3 cellular contexts compared by ENCODE assay signal in the genomic region with DNA sequence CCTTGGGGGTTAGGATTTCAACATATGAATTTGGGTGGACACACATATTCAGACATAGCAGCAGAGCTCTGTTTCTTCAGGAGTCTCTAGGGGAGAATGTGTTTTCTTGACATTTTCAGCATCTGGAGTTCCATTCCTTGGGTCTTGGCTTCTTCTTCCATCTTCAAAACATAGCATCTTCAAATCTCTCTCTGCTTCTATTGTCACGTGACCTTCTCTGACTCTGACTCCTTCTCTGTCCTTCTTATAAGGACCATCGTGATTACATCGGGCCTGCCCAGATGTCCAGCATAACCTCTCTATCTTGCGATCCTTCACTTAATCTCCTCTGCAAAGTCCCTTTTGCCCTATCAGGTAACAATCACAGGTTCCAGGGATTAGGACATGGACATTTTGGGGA.
A peak's percentile ranks its signal among the peaks of the same experiment; 100 is the strongest.
TF ChIP-seq lines count a peak whose summit lies in the region.

No MANE protein-coding gene starts in this region.

TF ChIP-seq in A549, 52 proteins besides CTCF, POLR2A, EP300 and RAD21 (continued from another document):
- TF ChIP-seq, protein P1, sequence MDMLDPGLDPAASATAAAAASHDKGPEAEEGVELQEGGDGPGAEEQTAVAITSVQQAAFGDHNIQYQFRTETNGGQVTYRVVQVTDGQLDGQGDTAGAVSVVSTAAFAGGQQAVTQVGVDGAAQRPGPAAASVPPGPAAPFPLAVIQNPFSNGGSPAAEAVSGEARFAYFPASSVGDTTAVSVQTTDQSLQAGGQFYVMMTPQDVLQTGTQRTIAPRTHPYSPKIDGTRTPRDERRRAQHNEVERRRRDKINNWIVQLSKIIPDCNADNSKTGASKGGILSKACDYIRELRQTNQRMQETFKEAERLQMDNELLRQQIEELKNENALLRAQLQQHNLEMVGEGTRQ (IDR thresholded peaks at IDR 0.05) = peak; percentile 36
- no peak for TF ChIP-seq ZNF302 (CRISPR knock-in tag; IDR thresholded peaks at IDR 0.05)
TF ChIP-seq in A549: peak in this region for 1.

TF ChIP-seq in GM12878, 131 proteins besides CTCF, POLR2A, EP300 and RAD21 (continued from another document):
- TF ChIP-seq, protein P2, sequence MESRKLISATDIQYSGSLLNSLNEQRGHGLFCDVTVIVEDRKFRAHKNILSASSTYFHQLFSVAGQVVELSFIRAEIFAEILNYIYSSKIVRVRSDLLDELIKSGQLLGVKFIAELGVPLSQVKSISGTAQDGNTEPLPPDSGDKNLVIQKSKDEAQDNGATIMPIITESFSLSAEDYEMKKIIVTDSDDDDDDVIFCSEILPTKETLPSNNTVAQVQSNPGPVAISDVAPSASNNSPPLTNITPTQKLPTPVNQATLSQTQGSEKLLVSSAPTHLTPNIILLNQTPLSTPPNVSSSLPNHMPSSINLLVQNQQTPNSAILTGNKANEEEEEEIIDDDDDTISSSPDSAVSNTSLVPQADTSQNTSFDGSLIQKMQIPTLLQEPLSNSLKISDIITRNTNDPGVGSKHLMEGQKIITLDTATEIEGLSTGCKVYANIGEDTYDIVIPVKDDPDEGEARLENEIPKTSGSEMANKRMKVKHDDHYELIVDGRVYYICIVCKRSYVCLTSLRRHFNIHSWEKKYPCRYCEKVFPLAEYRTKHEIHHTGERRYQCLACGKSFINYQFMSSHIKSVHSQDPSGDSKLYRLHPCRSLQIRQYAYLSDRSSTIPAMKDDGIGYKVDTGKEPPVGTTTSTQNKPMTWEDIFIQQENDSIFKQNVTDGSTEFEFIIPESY (IDR thresholded peaks at IDR 0.05) = no peak

TF ChIP-seq in SK-N-SH treated with all-trans-retinoic acid at 6 μM for 48 hours, 23 proteins besides CTCF, POLR2A, EP300 and RAD21 (continued from another document):
- TF ChIP-seq, protein P3, sequence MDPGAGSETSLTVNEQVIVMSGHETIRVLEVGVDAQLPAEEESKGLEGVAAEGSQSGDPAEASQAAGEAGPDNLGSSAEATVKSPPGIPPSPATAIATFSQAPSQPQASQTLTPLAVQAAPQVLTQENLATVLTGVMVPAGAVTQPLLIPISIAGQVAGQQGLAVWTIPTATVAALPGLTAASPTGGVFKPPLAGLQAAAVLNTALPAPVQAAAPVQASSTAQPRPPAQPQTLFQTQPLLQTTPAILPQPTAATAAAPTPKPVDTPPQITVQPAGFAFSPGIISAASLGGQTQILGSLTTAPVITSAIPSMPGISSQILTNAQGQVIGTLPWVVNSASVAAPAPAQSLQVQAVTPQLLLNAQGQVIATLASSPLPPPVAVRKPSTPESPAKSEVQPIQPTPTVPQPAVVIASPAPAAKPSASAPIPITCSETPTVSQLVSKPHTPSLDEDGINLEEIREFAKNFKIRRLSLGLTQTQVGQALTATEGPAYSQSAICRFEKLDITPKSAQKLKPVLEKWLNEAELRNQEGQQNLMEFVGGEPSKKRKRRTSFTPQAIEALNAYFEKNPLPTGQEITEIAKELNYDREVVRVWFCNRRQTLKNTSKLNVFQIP (CRISPR knock-in tag; IDR thresholded peaks at IDR 0.05; ENCODE audit: borderline replicate concordance, low read depth) = no peak
- TF ChIP-seq, protein P4, sequence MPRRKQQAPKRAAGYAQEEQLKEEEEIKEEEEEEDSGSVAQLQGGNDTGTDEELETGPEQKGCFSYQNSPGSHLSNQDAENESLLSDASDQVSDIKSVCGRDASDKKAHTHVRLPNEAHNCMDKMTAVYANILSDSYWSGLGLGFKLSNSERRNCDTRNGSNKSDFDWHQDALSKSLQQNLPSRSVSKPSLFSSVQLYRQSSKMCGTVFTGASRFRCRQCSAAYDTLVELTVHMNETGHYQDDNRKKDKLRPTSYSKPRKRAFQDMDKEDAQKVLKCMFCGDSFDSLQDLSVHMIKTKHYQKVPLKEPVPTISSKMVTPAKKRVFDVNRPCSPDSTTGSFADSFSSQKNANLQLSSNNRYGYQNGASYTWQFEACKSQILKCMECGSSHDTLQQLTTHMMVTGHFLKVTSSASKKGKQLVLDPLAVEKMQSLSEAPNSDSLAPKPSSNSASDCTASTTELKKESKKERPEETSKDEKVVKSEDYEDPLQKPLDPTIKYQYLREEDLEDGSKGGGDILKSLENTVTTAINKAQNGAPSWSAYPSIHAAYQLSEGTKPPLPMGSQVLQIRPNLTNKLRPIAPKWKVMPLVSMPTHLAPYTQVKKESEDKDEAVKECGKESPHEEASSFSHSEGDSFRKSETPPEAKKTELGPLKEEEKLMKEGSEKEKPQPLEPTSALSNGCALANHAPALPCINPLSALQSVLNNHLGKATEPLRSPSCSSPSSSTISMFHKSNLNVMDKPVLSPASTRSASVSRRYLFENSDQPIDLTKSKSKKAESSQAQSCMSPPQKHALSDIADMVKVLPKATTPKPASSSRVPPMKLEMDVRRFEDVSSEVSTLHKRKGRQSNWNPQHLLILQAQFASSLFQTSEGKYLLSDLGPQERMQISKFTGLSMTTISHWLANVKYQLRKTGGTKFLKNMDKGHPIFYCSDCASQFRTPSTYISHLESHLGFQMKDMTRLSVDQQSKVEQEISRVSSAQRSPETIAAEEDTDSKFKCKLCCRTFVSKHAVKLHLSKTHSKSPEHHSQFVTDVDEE (CRISPR knock-in tag; IDR thresholded peaks at IDR 0.05) = no peak
- TF ChIP-seq, protein P5, sequence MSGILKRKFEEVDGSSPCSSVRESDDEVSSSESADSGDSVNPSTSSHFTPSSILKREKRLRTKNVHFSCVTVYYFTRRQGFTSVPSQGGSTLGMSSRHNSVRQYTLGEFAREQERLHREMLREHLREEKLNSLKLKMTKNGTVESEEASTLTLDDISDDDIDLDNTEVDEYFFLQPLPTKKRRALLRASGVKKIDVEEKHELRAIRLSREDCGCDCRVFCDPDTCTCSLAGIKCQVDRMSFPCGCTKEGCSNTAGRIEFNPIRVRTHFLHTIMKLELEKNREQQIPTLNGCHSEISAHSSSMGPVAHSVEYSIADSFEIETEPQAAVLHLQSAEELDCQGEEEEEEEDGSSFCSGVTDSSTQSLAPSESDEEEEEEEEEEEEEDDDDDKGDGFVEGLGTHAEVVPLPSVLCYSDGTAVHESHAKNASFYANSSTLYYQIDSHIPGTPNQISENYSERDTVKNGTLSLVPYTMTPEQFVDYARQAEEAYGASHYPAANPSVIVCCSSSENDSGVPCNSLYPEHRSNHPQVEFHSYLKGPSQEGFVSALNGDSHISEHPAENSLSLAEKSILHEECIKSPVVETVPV (CRISPR knock-in tag; IDR thresholded peaks at IDR 0.05) = no peak
- TF ChIP-seq TCF4 (CRISPR knock-in tag; IDR thresholded peaks at IDR 0.05; ENCODE audit: borderline replicate concordance) = no peak
